In the genomic region with DNA sequence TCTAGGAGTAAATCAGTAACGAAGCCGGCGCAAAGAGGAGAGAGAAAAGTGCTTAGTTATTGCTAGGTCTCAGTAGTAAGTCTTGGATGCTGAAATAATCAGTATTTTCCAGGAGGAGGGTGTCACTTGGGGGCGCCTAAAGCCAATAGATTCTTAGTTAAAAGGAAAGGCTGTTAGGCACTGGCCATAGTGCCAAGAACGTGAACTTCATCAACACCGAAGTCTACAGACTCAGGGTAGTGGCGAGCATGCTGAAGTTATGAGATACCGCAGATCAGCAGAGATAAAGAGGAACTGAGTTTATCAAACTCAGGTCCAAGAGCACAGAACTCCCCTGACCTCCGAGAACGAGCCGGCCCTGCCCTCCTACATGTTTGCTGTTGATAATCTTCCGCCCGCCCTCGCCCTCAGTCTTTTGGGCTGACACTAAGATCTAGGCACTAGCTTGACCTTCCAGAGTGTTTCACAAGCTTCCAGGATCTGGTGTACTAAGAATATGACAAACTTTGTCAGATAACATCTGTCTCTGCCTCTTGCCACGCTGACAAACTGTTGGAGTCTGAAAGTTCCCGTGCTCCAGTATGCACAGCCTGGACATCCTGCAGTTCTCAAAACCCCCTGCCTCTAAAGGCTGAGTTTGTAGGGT, we compare ENCODE assay signal across 10 cellular contexts. TPM values are rescaled to one million over a fixed set of nuclear protein-coding genes. Genes with fewer than 3 reads are reported as not detected.
DNase-seq lines count a peak whose midpoint lies in the region; ATAC-seq and TF ChIP-seq lines count a peak whose summit lies in the region.
"Had no signal": no experiment of that assay in that cellular context is flagged by ENCODE, and none has a peak within 500 bp of the region (broad histone marks: within the 10 kb centered on the region; RNA-seq: fewer than 3 reads in every experiment).

No MANE protein-coding gene starts in this region.

- H3K27ac ChIP-seq in SK-N-SH (ENCODE audit: low read depth in 2 of 2, low read length in 1 of 2), result no peak overlapping the region
- H3K27ac ChIP-seq in smooth muscle cell (ENCODE audit: low read depth), result no peak overlapping the region
- no peak overlapping the region for H3K27ac ChIP-seq in coronary artery

- intact Hi-C loops in activated B cell treated with CpG ODN at 0.5 μM for 24 hours (cut with micrococcal nuclease), result loop anchor here (1.0 kb wide), 1 partner anchor 100 kb away; no protein-coding TSS in a partner anchor

- peaks cover 42% of the 10 kb centered on the region for H3K4me1 Mint-ChIP-seq in activated B cell treated with CpG ODN at 0.5 μM for 24 hours

- H3K4me2 ChIP-seq in SK-N-SH, result no peak overlapping the region
- peak overlapping the region; percentile 7 for H3K4me2 ChIP-seq in smooth muscle cell

- H3K27me3 ChIP-seq in SK-N-SH (ENCODE audit: insufficient read depth) (no peaks in the 10 kb centered on the region; the same call in 1 of the 2 replicates), smooth muscle cell (ENCODE audit: low read depth) (no peaks in the 10 kb centered on the region)

- no peaks in the 10 kb centered on the region for H3K36me3 ChIP-seq in SK-N-SH (replicated peaks in 1 of 2; ENCODE audit: control insufficient read depth in 1 of 2, insufficient read depth in 2 of 2, low read length in 1 of 2)
- H3K36me3 ChIP-seq in smooth muscle cell (ENCODE audit: low read depth), result no peaks in the 10 kb centered on the region

- no peak overlapping the region for H2AFZ ChIP-seq in SK-N-SH (ENCODE audit: low read depth)
- H2AFZ ChIP-seq in smooth muscle cell (ENCODE audit: low read depth), result peak overlapping the region; percentile 73

- WGBS in SK-N-SH (ENCODE audit: low lambda C conversion rate), result 63% methylated on average over 16 of the region's 16 CpGs
- 53% methylated on average over 16 of the region's 16 CpGs for WGBS in smooth muscle cell (ENCODE audit: low lambda C conversion rate)

- no peak for ATAC-seq in SK-N-SH treated with all-trans-retinoic acid at 6 μM for 48 hours
- ATAC-seq in activated B cell treated with CpG ODN at 0.5 μM for 24 hours (ENCODE audit: low read depth), result peak; percentile 37
- ATAC-seq: activated T-cell treated with anti-CD3 and anti-CD28 coated beads, Interleukin-2, amount 50 U/mL, for 72 hours had no signal

- H3K4me3 ChIP-seq in SK-N-SH (ENCODE audit: low read depth in 2 of 2, low read length in 1 of 2) (no peak overlapping the region), smooth muscle cell (no peak overlapping the region), coronary artery (no peak overlapping the region)

- H3F3A ChIP-seq in SK-N-SH (replicated peaks; ENCODE audit: insufficient read depth), result no peaks in the 10 kb centered on the region
- H3F3A ChIP-seq in smooth muscle cell (ENCODE audit: low read depth), result no peaks in the 10 kb centered on the region

- POLR2A ChIA-PET in SK-N-SH (lab: Yijun Ruan, JAX) (no interaction called here), activated B cell treated with CpG ODN at 0.5 μM for 24 hours (lab: Charles Lee) (no interaction called here)

- CTCF ChIA-PET in SK-N-SH (lab: Yijun Ruan, JAX) (interaction anchor here (1.5 to 6.1 kb wide), 2 partner anchors 20 to 100 kb away, joined by 3 to 29 read pairs; no protein-coding TSS in a partner anchor), activated B cell treated with CpG ODN at 0.5 μM for 24 hours (lab: Charles Lee) (interaction anchor here (0.8 to 2.1 kb wide), 3 partner anchors 45 to 100 kb away, joined by 3 to 16 read pairs (median 4); no protein-coding TSS in a partner anchor)

- no peaks in the 10 kb centered on the region for H3K36me3 Mint-ChIP-seq in activated B cell treated with CpG ODN at 0.5 μM for 24 hours (ENCODE audit: low read depth)

- H3K79me2 ChIP-seq in SK-N-SH (ENCODE audit: insufficient read depth) (no peaks in the 10 kb centered on the region), smooth muscle cell (ENCODE audit: low read depth) (no peaks in the 10 kb centered on the region)

- H3K9me3 ChIP-seq in SK-N-SH (no peaks in the 10 kb centered on the region), smooth muscle cell (replicated peaks; ENCODE audit: low read depth) (no peaks in the 10 kb centered on the region)

- H3K9me3 Mint-ChIP-seq in activated B cell treated with CpG ODN at 0.5 μM for 24 hours, result no peaks in the 10 kb centered on the region
- H3K9me3 Mint-ChIP-seq: activated T-cell treated with anti-CD3 and anti-CD28 coated beads, Interleukin-2, amount 50 U/mL, for 72 hours had no signal

- H3K9ac ChIP-seq in SK-N-SH, result no peak overlapping the region
- no peak overlapping the region for H3K9ac ChIP-seq in smooth muscle cell (ENCODE audit: low read depth)

- peaks cover 11% of the 10 kb centered on the region for H3K27me3 Mint-ChIP-seq in activated B cell treated with CpG ODN at 0.5 μM for 24 hours

- TF ChIP-seq EP300 in SK-N-SH (IDR thresholded peaks at IDR 0.05; ENCODE audit: borderline replicate concordance in 1 of 2, low read depth in 1 of 2, low read length in 1 of 2), result no peak

- H3K27ac Mint-ChIP-seq in activated B cell treated with CpG ODN at 0.5 μM for 24 hours, result peak overlapping the region; percentile 18
- H3K27ac Mint-ChIP-seq: activated T-cell treated with anti-CD3 and anti-CD28 coated beads, Interleukin-2, amount 50 U/mL, for 72 hours had no signal

- peak; percentile 53 for TF ChIP-seq RAD21 in SK-N-SH (IDR thresholded peaks at IDR 0.05; ENCODE audit: low read length)

- no peaks in the 10 kb centered on the region for H3K9me2 ChIP-seq in SK-N-SH

- H3K4me1 ChIP-seq in SK-N-SH (ENCODE audit: control insufficient read depth in 1 of 2, insufficient read depth in 2 of 2, low read depth in 1 of 2, low read length in 1 of 2) (peaks cover 0 to 7% of the 10 kb centered on the region in 2 experiments; a peak in 1 of 4 replicates), smooth muscle cell (ENCODE audit: low read depth) (no peaks in the 10 kb centered on the region)

- no peaks in the 10 kb centered on the region for H4K20me1 ChIP-seq in SK-N-SH (ENCODE audit: insufficient read depth)
- H4K20me1 ChIP-seq in smooth muscle cell (ENCODE audit: low read depth), result no peaks in the 10 kb centered on the region

- TF ChIP-seq CTCF in SK-N-SH (IDR thresholded peaks at IDR 0.05) (no peak), activated B cell treated with CpG ODN at 0.5 μM for 24 hours (IDR thresholded peaks at IDR 0.05) (no peak), smooth muscle cell (IDR thresholded peaks at IDR 0.05; ENCODE audit: borderline replicate concordance, insufficient read depth, poor library complexity, severe bottlenecking) (no peak), coronary artery (IDR thresholded peaks at IDR 0.05) (no peak)

- no peak overlapping the region for H3K4me3 Mint-ChIP-seq in activated B cell treated with CpG ODN at 0.5 μM for 24 hours
- H3K4me3 Mint-ChIP-seq: activated T-cell treated with anti-CD3 and anti-CD28 coated beads, Interleukin-2, amount 50 U/mL, for 72 hours had no signal

- DNase-seq in SK-N-SH, result no peak
- no peak for DNase-seq in activated B cell treated with CpG ODN at 0.5 μM for 24 hours
- DNase-seq in iPS-NIHi11 (ENCODE audit: low spot score), result peak; percentile 35
- DNase-seq in smooth muscle cell (lab: John Stamatoyannopoulos, UW; ENCODE audit: unreplicated experiment), result no peak
- no peak for DNase-seq in coronary artery (ENCODE audit: low spot score)
- DNase-seq in NCI-H146 (lab: John Stamatoyannopoulos, UW), result no peak
- no peak for DNase-seq in NCI-H748 treated with DMSO at 0.1 percent for 48 hours (lab: John Stamatoyannopoulos, UW)
- DNase-seq: activated T-cell treated with anti-CD3 and anti-CD28 coated beads, Interleukin-2, amount 50 U/mL, for 72 hours; NCI-H524 had no signal

TF ChIP-seq in SK-N-SH, 30 proteins besides CTCF, POLR2A, EP300 and RAD21:
- no peak for TF ChIP-seq NRF1 (IDR thresholded peaks at IDR 0.05; ENCODE audit: low read depth, low read length)
- no peak for TF ChIP-seq ELF1 (IDR thresholded peaks at IDR 0.05)
- peak; percentile 18; the same call in 1 of the 2 replicates for TF ChIP-seq SMC3 (IDR thresholded peaks at IDR 0.05; ENCODE audit: low read depth, low read length)

TF ChIP-seq in SK-N-SH treated with all-trans-retinoic acid at 6 μM for 48 hours, 23 proteins besides CTCF, POLR2A, EP300 and RAD21:
- no peak for TF ChIP-seq CSDC2 (CRISPR knock-in tag; IDR thresholded peaks at IDR 0.05)

RNA-seq across cellular contexts. Expression of a gene that starts 49.2 kb away (rescaled TPM):
- polyA plus RNA-seq in SK-N-SH (2012; rRNA removed) (39.0 and 42.1 TPM in 2 replicates), smooth muscle cell (77.6 and 83.2 TPM in 2 replicates)
- 37.2 and 43.2 TPM in 2 replicates for polyA plus RNA-seq in SK-N-SH (2012; cell fraction: cytosol; rRNA removed)
- polyA plus RNA-seq in SK-N-SH (2012; cell fraction: nucleus; rRNA removed), result 10.5 and 19.3 TPM in 2 replicates
- total RNA-seq in activated B cell treated with CpG ODN at 0.5 μM for 24 hours (46.2 and 47.2 TPM in 2 replicates), smooth muscle cell (52.8 and 61.5 TPM in 2 replicates)
